In the genomic region with DNA sequence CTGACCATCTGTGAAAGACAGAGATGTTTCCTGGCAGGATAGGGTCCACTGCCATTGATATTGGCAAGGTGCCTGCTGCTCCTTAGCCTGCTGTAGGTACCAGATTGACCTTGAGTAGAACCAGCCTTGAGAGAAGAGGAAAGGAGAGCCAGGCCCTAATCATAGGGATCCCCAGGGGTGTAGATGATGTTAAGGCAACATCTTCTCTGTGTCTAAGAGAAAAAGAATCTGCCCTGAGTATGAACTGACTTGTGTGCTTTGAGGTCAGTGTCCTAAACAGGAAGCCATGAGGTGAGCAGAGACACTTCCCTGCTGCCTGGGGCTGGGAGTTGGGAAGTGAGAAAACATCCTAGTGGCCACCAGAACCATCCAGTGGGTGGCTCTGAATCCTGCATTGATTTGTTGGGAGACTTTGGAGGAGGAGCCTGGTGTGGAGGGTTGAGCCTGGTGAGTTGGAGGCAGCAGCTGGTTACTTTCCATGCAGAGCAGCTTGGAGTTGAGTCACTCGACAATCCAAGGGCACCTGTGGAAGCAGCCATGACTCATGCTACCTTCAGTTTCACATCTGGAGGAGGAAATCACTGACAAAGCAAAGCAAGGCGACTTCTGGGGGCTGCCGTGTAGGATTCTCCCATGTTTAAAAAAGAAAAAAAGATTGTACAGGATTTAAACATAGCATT, we compare ENCODE assay signal across 8 cellular contexts. TPM values are rescaled to one million over a fixed set of nuclear protein-coding genes. Genes with fewer than 3 reads are reported as not detected.
DNase-seq lines count a peak whose midpoint lies in the region; ATAC-seq lines count a peak whose summit lies in the region.

No MANE protein-coding gene starts in this region.

- peak; percentile 96 for DNase-seq in Daoy (ENCODE audit: low read depth)
- peak; percentile 39 for DNase-seq in NCI-H69 (lab: John Stamatoyannopoulos, UW)
- DNase-seq in amniotic epithelial cell (ENCODE audit: low read depth) = peak; percentile 93
- DNase-seq in inferior parietal cortex (ENCODE audit: extremely low spot score) = peak; percentile 36
- DNase-seq in stimulated activated CD4-positive, alpha-beta T cell treated with anti-CD3 and anti-CD28 coated beads, Interleukin-4, amount 100 ng/mL, for 48 hours (ENCODE audit: low read depth in 2 of 2) = peak; percentile 28 to 40
- no peak for DNase-seq in GDM1 (lab: John Stamatoyannopoulos, UW)
- no peak for DNase-seq in cerebellum (ENCODE audit: low spot score)

- ATAC-seq in GM21423 (IDR thresholded peaks at IDR 0.05; ENCODE audit: unreplicated experiment) = no peak

RNA-seq across cellular contexts. Expression of gene BMERB1, which starts 47.8 kb away (rescaled TPM):
- total RNA-seq in Daoy (2014; rRNA removed; shearing (Covaris generic)) = 56.1 and 64.1 TPM in 2 replicates
- 82.1 TPM for total RNA-seq in cerebellum

Comparison
In these comparisons a context has a peak if more than half of its experiments do, and no peak if none do; other contexts are left out.
1. DNase-seq: peak in Daoy (single experiment), NCI-H69 (single experiment), amniotic epithelial cell (single experiment), inferior parietal cortex (single experiment) and stimulated activated CD4-positive, alpha-beta T cell treated with anti-CD3 and anti-CD28 coated beads, Interleukin-4, amount 100 ng/mL, for 48 hours (2 of 2); none in GDM1 (single experiment) and cerebellum (single experiment).